ENCODE assay signal across 16 cellular contexts in genomic region chr1:7650801-7651200, GRCh38.
DNase-seq lines count a peak whose midpoint lies in the region; ATAC-seq and TF ChIP-seq lines count a peak whose summit lies in the region.
"Had no signal": no experiment of that assay in that cellular context is flagged by ENCODE, and none has a peak within 500 bp of the region (broad histone marks: within the 10 kb centered on the region; RNA-seq: fewer than 3 reads in every experiment).

No MANE protein-coding gene starts in this region.

- no peak for TF ChIP-seq CTCF in body of pancreas (IDR thresholded peaks at IDR 0.05)
- no peak for TF ChIP-seq CTCF in lower leg skin (IDR thresholded peaks at IDR 0.05)

- no peak overlapping the region for H3K27ac ChIP-seq in body of pancreas
- H3K27ac ChIP-seq: thoracic aorta had no signal

- H3K36me3 ChIP-seq in body of pancreas (replicated peaks in 1 of 2; ENCODE audit: insufficient read depth in 1 of 2, low read depth in 2 of 2), result no peaks in the 10 kb centered on the region
- H3K36me3 ChIP-seq: thoracic aorta had no signal

- DNase-seq in NCI-H526 (lab: John Stamatoyannopoulos, UW) (peak; percentile 30 to 52), NCI-H526 treated with DMSO at 0.1 percent for 48 hours (lab: John Stamatoyannopoulos, UW) (no peak), NCI-H146 (lab: John Stamatoyannopoulos, UW) (peak; percentile 74), body of pancreas (peak in 3 of 4 donors; percentile 38 to 47 (median 44)), renal cortical epithelial cell (ENCODE audit: low read depth) (peak; percentile 19), NK-92 (lab: John Stamatoyannopoulos, UW; ENCODE audit: unreplicated experiment) (no peak), lower leg skin (ENCODE audit: low spot score in 2 of 2) (no peak)
- DNase-seq: activated CD8-positive, alpha-beta memory T cell treated with anti-CD3 and anti-CD28 coated beads, Interleukin-2, amount 50 U/mL, for 48 hours; CD8-positive, alpha-beta memory T cell; endodermal cell; MM.1S; NK-92 treated with Interleukin-12 subunit alpha and Interleukin-12 subunit beta, amount 100 ng/mL, for 24 hours; stimulated activated CD4-positive, alpha-beta T cell treated with anti-CD3 and anti-CD28 coated beads, Interleukin-4, amount 100 ng/mL, for 1 hour had no signal

- H3K9me3 ChIP-seq in body of pancreas, result no peaks in the 10 kb centered on the region
- H3K9me3 ChIP-seq: thoracic aorta had no signal

- H3K4me3 ChIP-seq in body of pancreas (no peak overlapping the region), lower leg skin (ENCODE audit: low read depth, poor library complexity, severe bottlenecking) (no peak overlapping the region)
- H3K4me3 ChIP-seq: thoracic aorta had no signal

- intact Hi-C loops in body of pancreas (cut with DNase I) (no loop called here), lower leg skin (cut with DNase I; ENCODE audit: low total_unique reads) (no loop called here)

- H3K4me1 ChIP-seq in body of pancreas, result peaks cover under 1% of the 10 kb centered on the region

- WGBS in body of pancreas, 2 donors, result 43% methylated on average over 11 of the region's 11 CpGs; no CpG with 5 or more reads in 1 of the 2 donors
- 57 to 71% methylated on average over 11 of the region's 11 CpGs for WGBS in lower leg skin, 2 donors

- TF ChIP-seq POLR2A in body of pancreas (IDR thresholded peaks at IDR 0.05), result no peak
- TF ChIP-seq POLR2A in lower leg skin (IDR thresholded peaks at IDR 0.05), result no peak

- ATAC-seq in body of pancreas, result no peak
- ATAC-seq in GM21737 (IDR thresholded peaks at IDR 0.05; ENCODE audit: unreplicated experiment), result no peak
- ATAC-seq: sciatic nerve had no signal

- H3K27me3 ChIP-seq in body of pancreas, result no peaks in the 10 kb centered on the region

Comparison
In these comparisons a context has a peak if more than half of its experiments do, and no peak if none do; other contexts are left out.
1. DNase-seq: peak in NCI-H526 (2 of 2), NCI-H146 (single experiment), body of pancreas (3 of 4) and renal cortical epithelial cell (single experiment); none in NCI-H526 treated with DMSO at 0.1 percent for 48 hours (single experiment), NK-92 (single experiment) and lower leg skin (0 of 2).